14 cellular contexts compared by ENCODE assay signal in genomic region chr12:55414889-55415288, GRCh38. TPM values are rescaled to one million over a fixed set of nuclear protein-coding genes. Genes with fewer than 3 reads are reported as not detected.
DNase-seq lines count a peak whose midpoint lies in the region; ATAC-seq and TF ChIP-seq lines count a peak whose summit lies in the region.
"Not testable (repeated sequence)": the region's sequence is repeated elsewhere in the genome, so short reads cannot be mapped to it uniquely, and the experiment has no call there.
"Had no signal": no experiment of that assay in that cellular context is flagged by ENCODE, and none has a peak within 500 bp of the region (broad histone marks: within the 10 kb centered on the region; RNA-seq: fewer than 3 reads in every experiment).

No MANE protein-coding gene starts in this region.

- H3K4me1 ChIP-seq in CD8-positive, alpha-beta T cell (ENCODE audit: insufficient read depth, low read length) = not testable (repeated sequence)

- H3K27ac Mint-ChIP-seq in CD8-positive, alpha-beta T cell; T-cell; activated naive CD8-positive, alpha-beta T cell treated with anti-CD3 and anti-CD28 coated beads, Interleukin-2, amount 10 ng/mL, durations not matched to agents 7 days and 5 days; glutamatergic neuron (ENCODE audit: unreplicated experiment); stimulated activated naive CD8-positive, alpha-beta T cell treated with anti-CD3 and anti-CD28 coated beads, Interleukin-15, amount 100 ng/mL, for 72 hours: not testable (repeated sequence)
- H3K27ac Mint-ChIP-seq in nephron progenitor cell = peak overlapping the region; percentile 29

- peaks cover 61% of the 10 kb centered on the region for H3K27me3 Mint-ChIP-seq in CD8-positive, alpha-beta T cell (ENCODE audit: low read depth)
- H3K27me3 Mint-ChIP-seq in T-cell = peaks cover 49 to 55% of the 10 kb centered on the region in 2 donors
- H3K27me3 Mint-ChIP-seq in activated naive CD8-positive, alpha-beta T cell treated with anti-CD3 and anti-CD28 coated beads, Interleukin-2, amount 10 ng/mL, durations not matched to agents 7 days and 5 days = peaks cover 34% of the 10 kb centered on the region
- not testable (repeated sequence) for H3K27me3 Mint-ChIP-seq in glutamatergic neuron (ENCODE audit: unreplicated experiment); nephron progenitor cell (ENCODE audit: low read depth, poor library complexity)
- peaks cover 63% of the 10 kb centered on the region for H3K27me3 Mint-ChIP-seq in stimulated activated naive CD8-positive, alpha-beta T cell treated with anti-CD3 and anti-CD28 coated beads, Interleukin-15, amount 100 ng/mL, for 72 hours

- ATAC-seq in CD8-positive, alpha-beta T cell = peak; percentile 86
- ATAC-seq in HG02678 (IDR thresholded peaks at IDR 0.05; ENCODE audit: unreplicated experiment) (peak; percentile 66), T-cell (replicated peaks in 1 of 4) (peak; percentile 65 to 85 (median 78)), left lobe of liver (peak; percentile 76)
- peak; percentile 68 for ATAC-seq in activated naive CD8-positive, alpha-beta T cell treated with anti-CD3 and anti-CD28 coated beads, Interleukin-2, amount 10 ng/mL, durations not matched to agents 7 days and 5 days (ENCODE audit: low read depth)
- ATAC-seq in stimulated activated naive CD8-positive, alpha-beta T cell treated with anti-CD3 and anti-CD28 coated beads, Interleukin-15, amount 100 ng/mL, for 72 hours = peak; percentile 83

- intact Hi-C loops in CD8-positive, alpha-beta T cell (cut with DNase I, micrococcal nuclease) = not testable (repeated sequence)

- H3K36me3 ChIP-seq in CD8-positive, alpha-beta T cell (ENCODE audit: insufficient read depth, low read length) = not testable (repeated sequence)

- H3K27me3 ChIP-seq in CD8-positive, alpha-beta T cell (ENCODE audit: insufficient read depth, low read length) = not testable (repeated sequence)

- CTCF ChIA-PET in CD8-positive, alpha-beta T cell (lab: Charles Lee); T-cell (lab: Charles Lee): not testable (repeated sequence)

- not testable (repeated sequence) for H3K27ac ChIP-seq in CD8-positive, alpha-beta T cell (ENCODE audit: low read depth, low read length)

- not testable (repeated sequence) for H3K9me3 ChIP-seq in CD8-positive, alpha-beta T cell (ENCODE audit: low read length)

- H3K4me3 ChIP-seq in CD8-positive, alpha-beta T cell (ENCODE audit: low read depth, low read length) = not testable (repeated sequence)

- POLR2A ChIA-PET in CD8-positive, alpha-beta T cell (lab: Charles Lee); T-cell (lab: Charles Lee); activated naive CD8-positive, alpha-beta T cell treated with anti-CD3 and anti-CD28 coated beads, Interleukin-2, amount 10 ng/mL, durations not matched to agents 7 days and 5 days (lab: Charles Lee): not testable (repeated sequence)

- not testable (repeated sequence) for TF ChIP-seq CTCF in CD8-positive, alpha-beta T cell (IDR thresholded peaks at IDR 0.05); glutamatergic neuron (IDR thresholded peaks at IDR 0.05; ENCODE audit: partially characterized antibody, unreplicated experiment); nephron progenitor cell (IDR thresholded peaks at IDR 0.05)

- H3K4me3 Mint-ChIP-seq in CD8-positive, alpha-beta T cell = peak overlapping the region; percentile 58
- H3K4me3 Mint-ChIP-seq in T-cell (peak overlapping the region in 1 of 3 donors; percentile 38), glutamatergic neuron (ENCODE audit: unreplicated experiment) (peak overlapping the region; percentile 52), nephron progenitor cell (peak overlapping the region; percentile 66)
- not testable (repeated sequence) for H3K4me3 Mint-ChIP-seq in activated naive CD8-positive, alpha-beta T cell treated with anti-CD3 and anti-CD28 coated beads, Interleukin-2, amount 10 ng/mL, durations not matched to agents 7 days and 5 days
- peak overlapping the region in 1 of 2 donors; percentile 29 for H3K4me3 Mint-ChIP-seq in stimulated activated naive CD8-positive, alpha-beta T cell treated with anti-CD3 and anti-CD28 coated beads, Interleukin-15, amount 100 ng/mL, for 72 hours

- not testable (repeated sequence) for H3K9me3 Mint-ChIP-seq in CD8-positive, alpha-beta T cell; T-cell; activated naive CD8-positive, alpha-beta T cell treated with anti-CD3 and anti-CD28 coated beads, Interleukin-2, amount 10 ng/mL, durations not matched to agents 7 days and 5 days; glutamatergic neuron (ENCODE audit: unreplicated experiment); stimulated activated naive CD8-positive, alpha-beta T cell treated with anti-CD3 and anti-CD28 coated beads, Interleukin-15, amount 100 ng/mL, for 72 hours
- peaks cover 23% of the 10 kb centered on the region for H3K9me3 Mint-ChIP-seq in nephron progenitor cell

- H3K36me3 Mint-ChIP-seq in CD8-positive, alpha-beta T cell; T-cell; activated naive CD8-positive, alpha-beta T cell treated with anti-CD3 and anti-CD28 coated beads, Interleukin-2, amount 10 ng/mL, durations not matched to agents 7 days and 5 days; glutamatergic neuron (ENCODE audit: unreplicated experiment): not testable (repeated sequence)
- peaks cover 12% of the 10 kb centered on the region for H3K36me3 Mint-ChIP-seq in nephron progenitor cell (ENCODE audit: low read depth)

- not testable (repeated sequence) for DNase-seq in CD8-positive, alpha-beta T cell; T-cell; activated naive CD8-positive, alpha-beta T cell treated with anti-CD3 and anti-CD28 coated beads, Interleukin-2, amount 10 ng/mL, durations not matched to agents 7 days and 5 days; glutamatergic neuron; left lobe of liver (ENCODE audit: low spot score); nephron progenitor cell; stimulated activated naive CD8-positive, alpha-beta T cell treated with anti-CD3 and anti-CD28 coated beads, Interleukin-15, amount 100 ng/mL, for 72 hours

- H3K4me1 Mint-ChIP-seq in CD8-positive, alpha-beta T cell (ENCODE audit: low read depth); T-cell; activated naive CD8-positive, alpha-beta T cell treated with anti-CD3 and anti-CD28 coated beads, Interleukin-2, amount 10 ng/mL, durations not matched to agents 7 days and 5 days; glutamatergic neuron (ENCODE audit: low read depth, unreplicated experiment); nephron progenitor cell; stimulated activated naive CD8-positive, alpha-beta T cell treated with anti-CD3 and anti-CD28 coated beads, Interleukin-15, amount 100 ng/mL, for 72 hours: not testable (repeated sequence)

RNA-seq across cellular contexts. Expression of gene OR6C76, which starts 11.2 kb away (rescaled TPM):
- total RNA-seq in CD8-positive, alpha-beta T cell = not detected
- total RNA-seq in T-cell = not detected
- total RNA-seq in activated naive CD8-positive, alpha-beta T cell treated with anti-CD3 and anti-CD28 coated beads, Interleukin-2, amount 10 ng/mL, durations not matched to agents 7 days and 5 days = not detected
- total RNA-seq in glutamatergic neuron (ENCODE audit: unreplicated experiment) = not detected
- total RNA-seq in left lobe of liver = not detected
- total RNA-seq: adrenal gland; CD4-positive, alpha-beta memory T cell; H4; kidney epithelial cell; sigmoid colon; testis had no signal

RNA-seq across cellular contexts. Expression of gene OR6C65, which starts 14.6 kb away (rescaled TPM):
- not detected for total RNA-seq in CD8-positive, alpha-beta T cell
- total RNA-seq in T-cell (not detected), glutamatergic neuron (ENCODE audit: unreplicated experiment) (not detected), left lobe of liver (not detected)
- total RNA-seq in activated naive CD8-positive, alpha-beta T cell treated with anti-CD3 and anti-CD28 coated beads, Interleukin-2, amount 10 ng/mL, durations not matched to agents 7 days and 5 days = not detected
- total RNA-seq: adrenal gland; CD4-positive, alpha-beta memory T cell; H4; kidney epithelial cell; sigmoid colon; testis had no signal

RNA-seq across cellular contexts. Expression of gene OR6C2, which starts 29.0 kb away (rescaled TPM):
- not detected for total RNA-seq in CD8-positive, alpha-beta T cell
- total RNA-seq in T-cell (not detected), glutamatergic neuron (ENCODE audit: unreplicated experiment) (not detected), left lobe of liver (not detected)
- total RNA-seq in activated naive CD8-positive, alpha-beta T cell treated with anti-CD3 and anti-CD28 coated beads, Interleukin-2, amount 10 ng/mL, durations not matched to agents 7 days and 5 days = not detected
- total RNA-seq: adrenal gland; CD4-positive, alpha-beta memory T cell; H4; kidney epithelial cell; sigmoid colon had no signal

RNA-seq across cellular contexts. Expression of gene OR6C75, which starts 52.1 kb away (rescaled TPM):
- not detected for total RNA-seq in CD8-positive, alpha-beta T cell
- total RNA-seq in T-cell = not detected
- not detected for total RNA-seq in activated naive CD8-positive, alpha-beta T cell treated with anti-CD3 and anti-CD28 coated beads, Interleukin-2, amount 10 ng/mL, durations not matched to agents 7 days and 5 days
- total RNA-seq in glutamatergic neuron (ENCODE audit: unreplicated experiment) = not detected
- total RNA-seq in left lobe of liver = not detected
- total RNA-seq: adrenal gland; CD4-positive, alpha-beta memory T cell; H4; kidney epithelial cell; sigmoid colon had no signal

RNA-seq across cellular contexts. Expression of gene OR6C70, which starts 55.0 kb away (rescaled TPM):
- not detected for total RNA-seq in CD8-positive, alpha-beta T cell
- total RNA-seq in T-cell (not detected), glutamatergic neuron (ENCODE audit: unreplicated experiment) (not detected), left lobe of liver (not detected)
- total RNA-seq in activated naive CD8-positive, alpha-beta T cell treated with anti-CD3 and anti-CD28 coated beads, Interleukin-2, amount 10 ng/mL, durations not matched to agents 7 days and 5 days = not detected
- total RNA-seq: adrenal gland; CD4-positive, alpha-beta memory T cell; H4; kidney epithelial cell; sigmoid colon; testis had no signal
